Comparison of ENCODE assay signal across 29 cellular contexts in genomic region chr17:29345066-29345465, GRCh38.
"Had no signal": no experiment of that assay in that cellular context is flagged by ENCODE, and none has a peak within 500 bp of the region (broad histone marks: within the 10 kb centered on the region; RNA-seq: fewer than 3 reads in every experiment).

No MANE protein-coding gene starts in this region.

- H3K36me3 ChIP-seq: heart right ventricle, left lung, lower lobe of right lung, neural progenitor cell, neutrophil, sigmoid colon, spleen, suprapubic skin, thoracic aorta, tibial artery, uterus had no signal

- H3K9me3 ChIP-seq: heart right ventricle, left lung, lower lobe of right lung, neutrophil, sigmoid colon, spleen, suprapubic skin, thoracic aorta, tibial artery, uterus had no signal

- H3K4me3 ChIP-seq: heart right ventricle, left lung, lower lobe of right lung, neural progenitor cell, sigmoid colon, spleen, suprapubic skin, thoracic aorta, tibial artery, uterus had no signal

- H3K4me1 ChIP-seq: left lung, lower lobe of right lung, neural progenitor cell, sigmoid colon, suprapubic skin, tibial artery, uterus had no signal

- H3K27me3 Mint-ChIP-seq: naive B cell had no signal

- H3K4me3 Mint-ChIP-seq: naive B cell; natural killer cell; nephron progenitor cell; neural progenitor cell; stimulated activated effector memory CD8-positive, alpha-beta T cell treated with anti-CD3 and anti-CD28 coated beads, Interleukin-12 subunit alpha, Interleukin-12 subunit beta, amount 100 ng/mL, for 72 hours; stimulated activated naive CD8-positive, alpha-beta T cell treated with anti-CD3 and anti-CD28 coated beads, Interleukin-15, Interleukin-2, amounts not matched to agents 100 ng/mL and 50 ng/mL, for 24 hours; type B pancreatic cell had no signal

- ATAC-seq: heart right ventricle; left lung; lower lobe of right lung; natural killer cell; right cardiac atrium; stimulated activated effector memory CD8-positive, alpha-beta T cell treated with anti-CD3 and anti-CD28 coated beads, Interleukin-12 subunit alpha, Interleukin-12 subunit beta, amount 100 ng/mL, for 72 hours had no signal

- FAIRE-seq: islet of Langerhans, kidney, small intestine had no signal

- DNase-seq: heart right ventricle; hippocampal formation; left colon; left lung; lower lobe of right lung; mammary epithelial cell; naive B cell; natural killer cell; nephron progenitor cell; occipital lobe; retina; right cardiac atrium; sigmoid colon; small intestine; spleen; stimulated activated CD4-positive, alpha-beta T cell treated with anti-CD3 and anti-CD28 coated beads, Interleukin-4, amount 100 ng/mL, for 24 hours; stimulated activated naive CD4-positive, alpha-beta T cell; tibial artery; uterus had no signal

- H3K27me3 ChIP-seq: left lung, neural progenitor cell, sigmoid colon, spleen, suprapubic skin, uterus had no signal

- H3K36me3 Mint-ChIP-seq: naive B cell; natural killer cell; neural progenitor cell; stimulated activated effector memory CD8-positive, alpha-beta T cell treated with anti-CD3 and anti-CD28 coated beads, Interleukin-12 subunit alpha, Interleukin-12 subunit beta, amount 100 ng/mL, for 72 hours; type B pancreatic cell had no signal

- H3K4me1 Mint-ChIP-seq: natural killer cell; neural progenitor cell; stimulated activated effector memory CD8-positive, alpha-beta T cell treated with anti-CD3 and anti-CD28 coated beads, Interleukin-12 subunit alpha, Interleukin-12 subunit beta, amount 100 ng/mL, for 72 hours had no signal

- H3K27ac Mint-ChIP-seq: naive B cell; natural killer cell; nephron progenitor cell; neural progenitor cell; progenitor cell of endocrine pancreas; stimulated activated effector memory CD8-positive, alpha-beta T cell treated with anti-CD3 and anti-CD28 coated beads, Interleukin-12 subunit alpha, Interleukin-12 subunit beta, amount 100 ng/mL, for 72 hours; stimulated activated naive CD8-positive, alpha-beta T cell treated with anti-CD3 and anti-CD28 coated beads, Interleukin-15, Interleukin-2, amounts not matched to agents 100 ng/mL and 50 ng/mL, for 24 hours; type B pancreatic cell had no signal

- H2AFZ ChIP-seq: neural progenitor cell had no signal

- H3K4me2 ChIP-seq: neural progenitor cell had no signal

- H3K9me3 Mint-ChIP-seq: naive B cell; natural killer cell; nephron progenitor cell; neural progenitor cell; stimulated activated effector memory CD8-positive, alpha-beta T cell treated with anti-CD3 and anti-CD28 coated beads, Interleukin-12 subunit alpha, Interleukin-12 subunit beta, amount 100 ng/mL, for 72 hours; stimulated activated naive CD8-positive, alpha-beta T cell treated with anti-CD3 and anti-CD28 coated beads, Interleukin-15, Interleukin-2, amounts not matched to agents 100 ng/mL and 50 ng/mL, for 24 hours; type B pancreatic cell had no signal

- H3K27ac ChIP-seq: heart right ventricle, left lung, lower lobe of right lung, neural progenitor cell, neutrophil, sigmoid colon, spleen, suprapubic skin, thoracic aorta, tibial artery, uterus had no signal

- H3K9ac ChIP-seq: neural progenitor cell had no signal
